Comparison of ENCODE assay signal across 9 cellular contexts in the genomic region with DNA sequence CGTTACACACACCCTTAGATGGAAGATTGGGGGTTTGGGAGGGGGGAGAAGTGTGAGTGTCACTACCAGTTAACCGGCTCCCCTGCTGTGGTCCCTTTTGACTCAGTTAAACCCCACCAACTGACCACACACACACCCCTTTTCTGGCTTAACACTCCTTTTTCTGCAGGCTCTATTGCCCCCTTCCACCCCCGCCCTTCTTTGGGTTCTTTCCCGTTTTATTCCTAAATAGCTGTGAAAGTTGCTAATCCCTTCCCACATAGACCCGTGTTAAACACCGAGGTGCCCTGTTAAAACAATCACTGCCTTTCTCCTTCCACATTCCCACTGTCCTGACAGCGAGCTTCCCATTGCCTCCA. TPM values are rescaled to one million over a fixed set of nuclear protein-coding genes. Genes with fewer than 3 reads are reported as not detected.
DNase-seq lines count a peak whose midpoint lies in the region; ATAC-seq and TF ChIP-seq lines count a peak whose summit lies in the region.
"Had no signal": no experiment of that assay in that cellular context is flagged by ENCODE, and none has a peak within 500 bp of the region (broad histone marks: within the 10 kb centered on the region; RNA-seq: fewer than 3 reads in every experiment).

No MANE protein-coding gene starts in this region.

- H3K4me1 ChIP-seq in adipocyte (ENCODE audit: control insufficient read depth, insufficient read depth, low read length): peaks cover 14% of the 10 kb centered on the region
- H3K4me1 ChIP-seq in stomach: peaks cover 13 to 47% (median 28%) of the 10 kb centered on the region in 4 donors

- peak overlapping the region; percentile 77 for H3K4me3 Mint-ChIP-seq in T-helper 2 cell treated with Interferon-gamma antibody and Interleukin-4, amounts not matched to agents 5 μg/mL and 100 μg/mL, for 36 hours

- no peak for TF ChIP-seq CTCF in stomach (IDR thresholded peaks at IDR 0.05)

- peak overlapping the region; percentile 42 for H3K27ac Mint-ChIP-seq in T-helper 2 cell treated with Interferon-gamma antibody and Interleukin-4, amounts not matched to agents 5 μg/mL and 100 μg/mL, for 36 hours

- intact Hi-C loops in stomach (cut with DNase I; ENCODE audit: low total_unique reads): no loop called here

- H3K36me3 ChIP-seq in adipocyte (ENCODE audit: control insufficient read depth, insufficient read depth, low read length, severe bottlenecking) (no peaks in the 10 kb centered on the region), stomach (no peaks in the 10 kb centered on the region)

- H3K9ac ChIP-seq in adipocyte (ENCODE audit: low read length): peak overlapping the region; percentile 1

- no peak for DNase-seq in T-helper 2 cell treated with Interferon-gamma antibody and Interleukin-4, amounts not matched to agents 5 μg/mL and 100 μg/mL, for 36 hours (ENCODE audit: low spot score)
- DNase-seq in T-helper 2 cell (no peak), adipocyte (ENCODE audit: low read depth) (no peak), stomach (no peak), activated gamma-delta T cell treated with Interleukin-2 at 50 U/mL for 16 hours (no peak), DMS114 treated with DMSO at 0.1 percent for 48 hours (lab: John Stamatoyannopoulos, UW; ENCODE audit: unreplicated experiment) (no peak)

- H3K9me3 ChIP-seq in adipocyte (ENCODE audit: control insufficient read depth, low read length) (no peaks in the 10 kb centered on the region), stomach (no peaks in the 10 kb centered on the region)

- H3K9me3 Mint-ChIP-seq in T-helper 2 cell treated with Interferon-gamma antibody and Interleukin-4, amounts not matched to agents 5 μg/mL and 100 μg/mL, for 36 hours: no peaks in the 10 kb centered on the region

- H3K4me3 ChIP-seq in adipocyte (ENCODE audit: low read length) (peak overlapping the region; percentile 99), stomach (peak overlapping the region; percentile 73 to 95 (median 92))

- 2 to 4% (median 2%) methylated on average over 7 of the region's 7 CpGs for WGBS in stomach, 5 donors

- peaks cover 60% of the 10 kb centered on the region for H3K27me3 Mint-ChIP-seq in T-helper 2 cell treated with Interferon-gamma antibody and Interleukin-4, amounts not matched to agents 5 μg/mL and 100 μg/mL, for 36 hours (ENCODE audit: low read depth)

- no peaks in the 10 kb centered on the region for H3K27me3 ChIP-seq in adipocyte (replicated peaks; ENCODE audit: control insufficient read depth, insufficient read depth, low read length)
- H3K27me3 ChIP-seq in layer of hippocampus (ENCODE audit: control insufficient read depth, insufficient read depth, low read length): no peaks in the 10 kb centered on the region
- peaks cover 0 to 26% (median 7%) of the 10 kb centered on the region in 3 donors for H3K27me3 ChIP-seq in stomach

- no peak for TF ChIP-seq POLR2A in stomach (IDR thresholded peaks at IDR 0.05)

- TF ChIP-seq EP300 in stomach (IDR thresholded peaks at IDR 0.05): no peak

- ATAC-seq in HG03135 (IDR thresholded peaks at IDR 0.05; ENCODE audit: unreplicated experiment): no peak

- peak overlapping the region; percentile 52 for H3K27ac ChIP-seq in layer of hippocampus (ENCODE audit: low read depth, low read length)
- H3K27ac ChIP-seq in stomach: peak overlapping the region; percentile 87 to 98 (median 94)
- H3K27ac ChIP-seq: C4-2B had no signal

- no peaks in the 10 kb centered on the region for H3K36me3 Mint-ChIP-seq in T-helper 2 cell treated with Interferon-gamma antibody and Interleukin-4, amounts not matched to agents 5 μg/mL and 100 μg/mL, for 36 hours (ENCODE audit: low read depth)

- peaks cover 14% of the 10 kb centered on the region for H3K4me1 Mint-ChIP-seq in T-helper 2 cell treated with Interferon-gamma antibody and Interleukin-4, amounts not matched to agents 5 μg/mL and 100 μg/mL, for 36 hours (ENCODE audit: low read depth)

RNA-seq across cellular contexts. Expression of gene NR3C2, which starts 3.7 kb away (rescaled TPM):
- total RNA-seq in stomach: 10 to 100 TPM; 15.4 to 36.4 (median 32.6) TPM
- 1 to 10 TPM; 2.0 to 7.5 (median 2.3) TPM for polyA plus RNA-seq in stomach
